Comparison of ENCODE assay signal across 9 cellular contexts in the genomic region with DNA sequence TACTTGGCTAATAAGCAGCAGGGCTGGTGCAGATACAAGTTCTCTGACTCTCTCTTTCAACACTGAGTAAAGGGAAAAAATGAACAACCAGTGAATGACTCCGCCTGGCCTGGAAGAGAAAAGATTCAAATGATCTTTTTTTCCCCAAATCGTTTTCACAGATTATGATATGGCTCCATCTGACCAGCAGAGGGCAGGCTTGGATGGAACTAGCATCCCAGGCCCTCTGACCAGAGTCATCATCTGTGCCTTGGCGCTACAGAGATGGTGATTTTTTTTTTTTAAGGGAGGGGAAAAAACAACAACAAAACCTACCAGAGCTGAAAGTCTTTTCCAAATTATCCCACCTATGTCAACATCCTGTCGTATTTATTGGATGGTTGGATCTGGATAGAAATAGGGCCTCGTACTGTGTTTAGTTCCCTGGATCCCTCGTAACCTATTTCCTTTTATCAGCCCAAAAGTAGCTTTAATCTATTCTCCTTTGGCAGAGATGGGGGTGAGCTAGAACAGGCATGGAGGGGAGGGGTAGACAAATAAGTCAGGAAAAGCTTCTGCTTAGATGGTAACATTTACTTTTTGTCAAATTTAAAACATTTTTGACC.
DNase-seq lines count a peak whose midpoint lies in the region; ATAC-seq, FAIRE-seq and TF ChIP-seq lines count a peak whose summit lies in the region.
"Had no signal": no experiment of that assay in that cellular context is flagged by ENCODE, and none has a peak within 500 bp of the region (broad histone marks: within the 10 kb centered on the region; RNA-seq: fewer than 3 reads in every experiment).

No MANE protein-coding gene starts in this region.

- TF ChIP-seq POLR2A in GM18505 (IDR thresholded peaks at IDR 0.05; ENCODE audit: borderline replicate concordance, extremely low read depth, insufficient read depth, insufficient read length) = no peak

- peak; percentile 23 for FAIRE-seq in RCC 7860 (lab: Jason Lieb, UNC)

- DNase-seq in COLO668 (lab: John Stamatoyannopoulos, UW; ENCODE audit: unreplicated experiment) (peak; percentile 38), RCC 7860 (ENCODE audit: low spot score) (no peak), left cardiac atrium (peak; percentile 72), retina (peak; percentile 56)
- DNase-seq in activated naive CD8-positive, alpha-beta T cell treated with anti-CD3 and anti-CD28 coated beads for 36 hours = peak; percentile 21

- H3K27me3 Mint-ChIP-seq in activated naive CD8-positive, alpha-beta T cell treated with anti-CD3 and anti-CD28 coated beads for 36 hours = peaks cover 3% of the 10 kb centered on the region
- H3K27me3 Mint-ChIP-seq: activated naive CD8-positive, alpha-beta T cell had no signal

- H3K27ac Mint-ChIP-seq in activated naive CD8-positive, alpha-beta T cell treated with anti-CD3 and anti-CD28 coated beads for 36 hours = no peak overlapping the region
- H3K27ac Mint-ChIP-seq: activated naive CD8-positive, alpha-beta T cell had no signal

- ATAC-seq in GM19395 (IDR thresholded peaks at IDR 0.05; ENCODE audit: unreplicated experiment) (peak; percentile 83), HG03571 (IDR thresholded peaks at IDR 0.05; ENCODE audit: unreplicated experiment) (peak; percentile 78), left cardiac atrium (peak; percentile 87 to 88), GM18505 (IDR thresholded peaks at IDR 0.05; ENCODE audit: unreplicated experiment) (no peak)

- H3K4me1 Mint-ChIP-seq in activated naive CD8-positive, alpha-beta T cell treated with anti-CD3 and anti-CD28 coated beads for 36 hours = no peaks in the 10 kb centered on the region

- no peak overlapping the region for H3K4me3 Mint-ChIP-seq in activated naive CD8-positive, alpha-beta T cell treated with anti-CD3 and anti-CD28 coated beads for 36 hours
- H3K4me3 Mint-ChIP-seq: activated naive CD8-positive, alpha-beta T cell had no signal

- no peaks in the 10 kb centered on the region for H3K36me3 Mint-ChIP-seq in activated naive CD8-positive, alpha-beta T cell treated with anti-CD3 and anti-CD28 coated beads for 36 hours
- H3K36me3 Mint-ChIP-seq: activated naive CD8-positive, alpha-beta T cell had no signal

- intact Hi-C loops in left cardiac atrium (cut with DNase I) = loop anchor here (1.0 to 10.0 kb wide), 5 partner anchors 49 to 555 kb away; no protein-coding TSS in a partner anchor

- no peaks in the 10 kb centered on the region for H3K9me3 Mint-ChIP-seq in activated naive CD8-positive, alpha-beta T cell treated with anti-CD3 and anti-CD28 coated beads for 36 hours
